Comparison of ENCODE assay signal across 8 cellular contexts in genomic region chr19:4976412-4977298, GRCh38. TPM values are rescaled to one million over a fixed set of nuclear protein-coding genes. Genes with fewer than 3 reads are reported as not detected.
A peak's percentile ranks its signal among the peaks of the same experiment; 100 is the strongest.
DNase-seq lines count a peak whose midpoint lies in the region; ATAC-seq and TF ChIP-seq lines count a peak whose summit lies in the region.

No MANE protein-coding gene starts in this region.

- H3K4me1 ChIP-seq in GM23248 (ENCODE audit: insufficient read depth), result peaks cover 52% of the 10 kb centered on the region
- peaks cover 38% of the 10 kb centered on the region for H3K4me1 ChIP-seq in fibroblast of lung (ENCODE audit: control insufficient read depth, extremely low read depth, insufficient read depth, low read length)

- H3K4me3 Mint-ChIP-seq in nephron, result peak overlapping the region in 2 of 3 experiments; percentile 35 to 40

- H4K20me1 ChIP-seq in GM23248 (ENCODE audit: insufficient read depth) (no peaks in the 10 kb centered on the region), fibroblast of lung (ENCODE audit: control insufficient read depth, extremely low read depth, insufficient read depth, low read length) (peaks cover 2% of the 10 kb centered on the region)

- 5 to 8% methylated on average over 33 of the region's 33 CpGs for WGBS in GM23248 (ENCODE audit: low coverage in 1 of 2, low lambda C conversion rate in 2 of 2, missing lambda C conversion rate in 2 of 2), 2 experiments

- ATAC-seq in HG02571 (IDR thresholded peaks at IDR 0.05; ENCODE audit: unreplicated experiment), result no peak

- TF ChIP-seq CTCF in fibroblast of lung (conservative IDR thresholded peaks at IDR 0.05 in 1 of 2, IDR thresholded peaks at IDR 0.05 in 1 of 2; ENCODE audit: low read depth in 1 of 2, low read length in 2 of 2) (peak; percentile 68 to 78), nephron (IDR thresholded peaks at IDR 0.05; ENCODE audit: unreplicated experiment in 3 of 3) (no peak)

- H3K36me3 Mint-ChIP-seq in nephron (ENCODE audit: low read depth), result peaks cover 11% of the 10 kb centered on the region

- no peaks in the 10 kb centered on the region for H3K9me3 Mint-ChIP-seq in nephron

- H3K27ac ChIP-seq in GM23248 (peak overlapping the region; percentile 94), fibroblast of lung (ENCODE audit: insufficient read depth, low read length) (peak overlapping the region; percentile 92)

- DNase-seq in GM23248 (peak; percentile 99), SK-MEL-5 (ENCODE audit: low read depth, low spot score) (peak; percentile 32), fibroblast of lung (ENCODE audit: low read depth in 2 of 2) (peak; percentile 93 to 99), ACHN (no peak), NCI-H748 treated with DMSO at 0.1 percent for 48 hours (lab: John Stamatoyannopoulos, UW) (no peak)
- DNase-seq in stimulated activated CD8-positive, alpha-beta memory T cell treated with anti-CD3 and anti-CD28 coated beads, Interleukin-4, amount 100 ng/mL, for 48 hours, result no peak

- H3K9me3 ChIP-seq in GM23248 (ENCODE audit: low read depth) (no peaks in the 10 kb centered on the region), fibroblast of lung (ENCODE audit: control insufficient read depth, insufficient read depth, low read depth, low read length) (no peaks in the 10 kb centered on the region)

- peaks cover 27% of the 10 kb centered on the region for H3F3A ChIP-seq in GM23248 (ENCODE audit: insufficient read depth)

- H3K4me2 ChIP-seq in GM23248 (ENCODE audit: unreplicated experiment), result peak overlapping the region; percentile 82
- peak overlapping the region; percentile 93 for H3K4me2 ChIP-seq in fibroblast of lung (ENCODE audit: extremely low read depth, insufficient read depth, low read length)

- H3K9me2 ChIP-seq in GM23248 (ENCODE audit: insufficient read depth), result no peaks in the 10 kb centered on the region

- peak overlapping the region; percentile 53 to 77 (median 70) for H3K27ac Mint-ChIP-seq in nephron

- H3K79me2 ChIP-seq in GM23248 (ENCODE audit: insufficient read depth) (peaks cover 93% of the 10 kb centered on the region), fibroblast of lung (ENCODE audit: control insufficient read depth, insufficient read depth, low read length) (peaks cover 62% of the 10 kb centered on the region)

- H3K27me3 Mint-ChIP-seq in nephron (ENCODE audit: low read depth), result no peaks in the 10 kb centered on the region

- peaks cover 42% of the 10 kb centered on the region for H3K4me1 Mint-ChIP-seq in nephron

- H3K9ac ChIP-seq in GM23248 (peak overlapping the region; percentile 84), fibroblast of lung (ENCODE audit: insufficient read depth, low read length) (peak overlapping the region; percentile 57)

- H3K36me3 ChIP-seq in GM23248 (ENCODE audit: low read depth) (no peaks in the 10 kb centered on the region), fibroblast of lung (ENCODE audit: control insufficient read depth, insufficient read depth, low read length) (no peaks in the 10 kb centered on the region)

- no peaks in the 10 kb centered on the region for H3K27me3 ChIP-seq in GM23248 (replicated peaks; ENCODE audit: insufficient read depth)
- H3K27me3 ChIP-seq in fibroblast of lung (ENCODE audit: control insufficient read depth, insufficient read depth, low read length), result no peaks in the 10 kb centered on the region

- peak overlapping the region; percentile 43 for H3K4me3 ChIP-seq in GM23248
- H3K4me3 ChIP-seq in fibroblast of lung (replicated peaks in 1 of 4; ENCODE audit: control extremely low read depth in 1 of 4, insufficient read depth in 1 of 4, low read depth in 3 of 4, low read length in 4 of 4), result peak overlapping the region; percentile 26 to 43 (median 36)

- H2AFZ ChIP-seq in GM23248, result no peak overlapping the region
- H2AFZ ChIP-seq in fibroblast of lung (ENCODE audit: low read length), result no peak overlapping the region

- in situ Hi-C loops in GM23248 (cut with MboI), result no loop called here
- in situ Hi-C loops in SK-MEL-5 (cut with HindIII; ENCODE audit: low pct_unique_long_range_greater_than_20kb, low sequenced_read_pairs), result no loop called here
- in situ Hi-C loops in ACHN (cut with HindIII; ENCODE audit: low pct_ligation_motif_present, low pct_unique_long_range_greater_than_20kb, low sequenced_read_pairs), result no loop called here

RNA-seq across cellular contexts. Expression of gene KDM4B, which starts 7.7 kb away (rescaled TPM):
- 20.5 and 28.7 TPM in 2 replicates for total RNA-seq in GM23248 (2014; rRNA removed; shearing (Covaris generic))
- polyA plus RNA-seq in GM23248 (2016; fragmentation: Nextera tagmentation; extraction: Ambion mirVana) (13.3 and 14.8 TPM in 2 replicates), fibroblast of lung (4.5 and 6.4 TPM in 2 replicates)
- total RNA-seq in SK-MEL-5 (2014; rRNA removed; shearing (Covaris generic)), result 3.6 and 6.0 TPM in 2 replicates
- polyA plus RNA-seq in SK-MEL-5 (2015; cell fraction: cytosol; rRNA removed), result 9.8 and 12.8 TPM in 2 replicates
- 10.0 and 14.7 TPM in 2 replicates for polyA plus RNA-seq in SK-MEL-5 (2015; cell fraction: nucleus; rRNA removed)
- total RNA-seq in fibroblast of lung, result 11.8 and 14.4 TPM in 2 replicates
- 10.5 and 13.1 TPM in 2 replicates for polyA plus RNA-seq in fibroblast of lung (2012)
- 16.2 and 35.0 TPM in 2 replicates for polyA minus RNA-seq in fibroblast of lung (ENCODE audit: low replicate concordance)

Comparison
In these comparisons a context has a peak if more than half of its experiments do, and no peak if none do; other contexts are left out.
1. DNase-seq: peak in GM23248 (single experiment), SK-MEL-5 (single experiment) and fibroblast of lung (2 of 2); none in ACHN (single experiment), stimulated activated CD8-positive, alpha-beta memory T cell treated with anti-CD3 and anti-CD28 coated beads, Interleukin-4, amount 100 ng/mL, for 48 hours (single experiment) and NCI-H748 treated with DMSO at 0.1 percent for 48 hours (single experiment).
2. CTCF ChIP-seq: peak in fibroblast of lung (2 of 2); none in nephron (0 of 3).